37 cellular contexts compared by ENCODE assay signal in genomic region chr14:99062216-99062615, GRCh38.
"Had no signal": no experiment of that assay in that cellular context is flagged by ENCODE, and none has a peak within 500 bp of the region (broad histone marks: within the 10 kb centered on the region; RNA-seq: fewer than 3 reads in every experiment).

No MANE protein-coding gene starts in this region.

- DNase-seq: activated B cell treated with CpG ODN at 0.5 μM for 24 hours; activated CD4-positive, alpha-beta T cell treated with anti-CD3 and anti-CD28 coated beads for 48 hours; activated CD4-positive, alpha-beta T cell treated with anti-CD3 and anti-CD28 coated beads, Interleukin-2, amount 50 U/mL, for 1 hour; activated CD4-positive, alpha-beta T cell treated with anti-CD3 and anti-CD28 coated beads, Interleukin-2, amount 50 U/mL, for 48 hours; activated CD8-positive, alpha-beta memory T cell treated with anti-CD3 and anti-CD28 coated beads, Interleukin-2, amount 10 ng/mL, durations not matched to agents 7 days and 5 days; activated CD8-positive, alpha-beta memory T cell treated with anti-CD3 and anti-CD28 coated beads, Interleukin-2, amount 50 U/mL, for 48 hours; activated CD8-positive, alpha-beta T cell treated with anti-CD3 and anti-CD28 coated beads for 36 hours; activated effector memory CD4-positive, alpha-beta T cell treated with Interleukin-2 at 50 U/mL for 16 hours; activated gamma-delta T cell treated with Interleukin-2 at 50 U/mL for 16 hours; activated naive CD4-positive, alpha-beta T cell treated with anti-CD3 and anti-CD28 coated beads, Interleukin-2, amount 50 U/mL, for 16 hours; activated naive CD4-positive, alpha-beta T cell treated with Interleukin-2 at 50 U/mL for 16 hours; activated T-cell treated with anti-CD3 and anti-CD28 coated beads for 4 hours; activated T-cell treated with anti-CD3 and anti-CD28 coated beads, Interleukin-2, amount 50 U/mL, for 24 hours; activated T-cell treated with anti-CD3 and anti-CD28 coated beads, Interleukin-2, amount 50 U/mL, for 72 hours; amniotic stem cell; anterior cingulate cortex; brain microvascular endothelial cell; cerebellar nuclear complex; colonic mucosa; dorsolateral prefrontal cortex; effector memory CD4-positive, alpha-beta T cell; endodermal cell; foreskin keratinocyte; gastrocnemius medialis; glutamatergic neuron; heart left ventricle; SW 1271; T-cell; T1000; WERI-Rb-1 had no signal

- ATAC-seq: activated CD4-positive, CD25-positive, alpha-beta regulatory T cell treated with anti-CD3 and anti-CD28 coated beads, Interleukin-2, amount 50 U/mL, for 24 hours; activated CD8-positive, alpha-beta memory T cell treated with anti-CD3 and anti-CD28 coated beads, Interleukin-2, amount 10 ng/mL, durations not matched to agents 7 days and 5 days; activated CD8-positive, alpha-beta T cell treated with anti-CD3 and anti-CD28 coated beads for 36 hours; activated T-cell treated with anti-CD3 and anti-CD28 coated beads, Interleukin-2, amount 50 U/mL, for 72 hours; esophagus mucosa; foreskin keratinocyte; gastrocnemius medialis; heart left ventricle; T-cell had no signal

- H3K27me3 Mint-ChIP-seq: activated B cell treated with CpG ODN at 0.5 μM for 24 hours; activated CD8-positive, alpha-beta T cell treated with anti-CD3 and anti-CD28 coated beads for 36 hours; activated naive CD8-positive, alpha-beta T cell; activated T-cell treated with anti-CD3 and anti-CD28 coated beads, Interleukin-2, amount 50 U/mL, for 24 hours; dendritic cell treated with granulocyte-macrophage colony-stimulating factor and Interleukin-4, amounts not matched to agents 40 ng/mL and 50 ng/mL, for 4 days; T-cell had no signal

- H3K9me3 ChIP-seq: colonic mucosa, gastrocnemius medialis, heart left ventricle had no signal

- H3K4me1 Mint-ChIP-seq: activated B cell treated with CpG ODN at 0.5 μM for 24 hours had no signal

- H3K27ac Mint-ChIP-seq: activated B cell treated with CpG ODN at 0.5 μM for 24 hours; activated CD8-positive, alpha-beta memory T cell treated with anti-CD3 and anti-CD28 coated beads, Interleukin-2, amount 10 ng/mL, durations not matched to agents 7 days and 5 days; activated CD8-positive, alpha-beta T cell treated with anti-CD3 and anti-CD28 coated beads for 36 hours; activated naive CD8-positive, alpha-beta T cell; activated T-cell treated with anti-CD3 and anti-CD28 coated beads, Interleukin-2, amount 50 U/mL, for 24 hours; activated T-cell treated with anti-CD3 and anti-CD28 coated beads, Interleukin-2, amount 50 U/mL, for 72 hours; dendritic cell treated with granulocyte-macrophage colony-stimulating factor and Interleukin-4, amounts not matched to agents 40 ng/mL and 50 ng/mL, for 4 days; endodermal cell; T-cell; T-helper 1 cell treated with Interleukin-12 subunit alpha and Interleukin-12 subunit beta and Interleukin-4 antibody, amounts not matched to agents 30 μg/mL and 1 μg/mL, for 36 hours; T-helper 2 cell treated with Interferon-gamma antibody and Interleukin-4, amounts not matched to agents 5 μg/mL and 100 μg/mL, for 36 hours had no signal

- H3K9me3 Mint-ChIP-seq: activated B cell treated with CpG ODN at 0.5 μM for 24 hours; activated CD8-positive, alpha-beta T cell treated with anti-CD3 and anti-CD28 coated beads for 36 hours; activated T-cell treated with anti-CD3 and anti-CD28 coated beads, Interleukin-2, amount 50 U/mL, for 24 hours; activated T-cell treated with anti-CD3 and anti-CD28 coated beads, Interleukin-2, amount 50 U/mL, for 72 hours; dendritic cell treated with granulocyte-macrophage colony-stimulating factor and Interleukin-4, amounts not matched to agents 40 ng/mL and 50 ng/mL, for 4 days; T-cell; T-helper 2 cell treated with Interferon-gamma antibody and Interleukin-4, amounts not matched to agents 5 μg/mL and 100 μg/mL, for 36 hours had no signal

- H3K4me3 ChIP-seq: colonic mucosa, dorsolateral prefrontal cortex, gastrocnemius medialis, heart left ventricle had no signal

- FAIRE-seq: astrocyte had no signal

- H3K4me1 ChIP-seq: colonic mucosa, gastrocnemius medialis, heart left ventricle had no signal

- H3K27ac ChIP-seq: brain microvascular endothelial cell, colonic mucosa, dorsolateral prefrontal cortex, foreskin keratinocyte, gastrocnemius medialis, heart left ventricle, WERI-Rb-1 had no signal

- H3K27me3 ChIP-seq: brain microvascular endothelial cell, colonic mucosa, foreskin keratinocyte, gastrocnemius medialis, heart left ventricle had no signal

- H3K36me3 Mint-ChIP-seq: T-cell had no signal

- H3K36me3 ChIP-seq: brain microvascular endothelial cell, colonic mucosa, gastrocnemius medialis, heart left ventricle, WERI-Rb-1 had no signal

- H3K4me3 Mint-ChIP-seq: activated B cell treated with CpG ODN at 0.5 μM for 24 hours; activated CD8-positive, alpha-beta memory T cell treated with anti-CD3 and anti-CD28 coated beads, Interleukin-2, amount 10 ng/mL, durations not matched to agents 7 days and 5 days; activated CD8-positive, alpha-beta T cell treated with anti-CD3 and anti-CD28 coated beads for 36 hours; activated naive CD8-positive, alpha-beta T cell; activated T-cell treated with anti-CD3 and anti-CD28 coated beads, Interleukin-2, amount 50 U/mL, for 24 hours; activated T-cell treated with anti-CD3 and anti-CD28 coated beads, Interleukin-2, amount 50 U/mL, for 72 hours; dendritic cell treated with granulocyte-macrophage colony-stimulating factor and Interleukin-4, amounts not matched to agents 40 ng/mL and 50 ng/mL, for 4 days; endodermal cell; T-cell; T-helper 1 cell treated with Interleukin-12 subunit alpha and Interleukin-12 subunit beta and Interleukin-4 antibody, amounts not matched to agents 30 μg/mL and 1 μg/mL, for 36 hours; T-helper 2 cell treated with Interferon-gamma antibody and Interleukin-4, amounts not matched to agents 5 μg/mL and 100 μg/mL, for 36 hours had no signal
